ENCODE assay signal across 10 cellular contexts in genomic region chr2:12430036-12430795, GRCh38.
DNase-seq lines count a peak whose midpoint lies in the region; ATAC-seq, FAIRE-seq and TF ChIP-seq lines count a peak whose summit lies in the region.
"Had no signal": no experiment of that assay in that cellular context is flagged by ENCODE, and none has a peak within 500 bp of the region (broad histone marks: within the 10 kb centered on the region; RNA-seq: fewer than 3 reads in every experiment).

No MANE protein-coding gene starts in this region.

- no peaks in the 10 kb centered on the region for H3K9me3 Mint-ChIP-seq in GM23338
- H3K9me3 Mint-ChIP-seq in activated naive CD8-positive, alpha-beta T cell treated with anti-CD3 and anti-CD28 coated beads, Interleukin-2, amount 10 ng/mL, durations not matched to agents 7 days and 5 days: peaks cover 2% of the 10 kb centered on the region
- H3K9me3 Mint-ChIP-seq in Calu3 (ENCODE audit: low read depth, unreplicated experiment): no peaks in the 10 kb centered on the region

- peak; percentile 29 for DNase-seq in AG09309 (ENCODE audit: low read depth)
- no peak for DNase-seq in GM23338 (ENCODE audit: low spot score)
- DNase-seq in activated naive CD8-positive, alpha-beta T cell treated with anti-CD3 and anti-CD28 coated beads, Interleukin-2, amount 10 ng/mL, durations not matched to agents 7 days and 5 days: no peak
- no peak for DNase-seq in kidney
- DNase-seq in Calu3: no peak
- no peak for DNase-seq in NCI-H2227 treated with DMSO at 0.1 percent for 48 hours (lab: John Stamatoyannopoulos, UW)
- no peak for DNase-seq in islet precursor cell
- no peak for DNase-seq in HT-29 (ENCODE audit: low spot score)
- DNase-seq: NCI-H1105, SHP77 had no signal

- no peaks in the 10 kb centered on the region for H3K27me3 ChIP-seq in GM23338 (ENCODE audit: insufficient read depth)

- peak overlapping the region; percentile 80; the same call in 1 of the 2 replicates for H2AFZ ChIP-seq in GM23338

- FAIRE-seq in kidney (lab: Jason Lieb, UNC): no peak

- H3K4me1 ChIP-seq in GM23338 (ENCODE audit: insufficient read depth): peaks cover 24% of the 10 kb centered on the region
- H3K4me1 ChIP-seq in kidney (ENCODE audit: control insufficient read depth in 1 of 2, insufficient read depth in 1 of 2, low read depth in 1 of 2, low read length in 2 of 2): peaks cover 0 to 2% of the 10 kb centered on the region in 2 donors

- TF ChIP-seq CTCF in AG09309 (IDR thresholded peaks at IDR 0.05; ENCODE audit: control insufficient read depth, insufficient read depth, low read depth, low read length, missing control alignments) (no peak), GM23338 (conservative IDR thresholded peaks at IDR 0.05; ENCODE audit: low read depth in 2 of 2) (no peak), kidney (IDR thresholded peaks at IDR 0.05; ENCODE audit: borderline replicate concordance, extremely low read depth, insufficient read depth) (no peak), Calu3 (IDR thresholded peaks at IDR 0.05; ENCODE audit: unreplicated experiment) (no peak)

- no peaks in the 10 kb centered on the region for H3K9me3 ChIP-seq in kidney (ENCODE audit: control insufficient read depth in 1 of 2, low read length in 2 of 2)

- H3K9ac ChIP-seq in kidney (ENCODE audit: low read length in 2 of 2): no peak overlapping the region

- BruUV-seq in Calu3 (replicated peaks; lab: Mats Ljungman, UMichigan): no TSS peak

- no peak overlapping the region for H3K4me2 ChIP-seq in GM23338

- CTCF ChIA-PET in Calu3 (lab: Charles Lee): interaction anchor here (0.7 kb wide), 1 partner anchor 76 kb away, joined by 5 read pairs; no protein-coding TSS in a partner anchor

- H3K27ac Mint-ChIP-seq in GM23338 (peak overlapping the region; percentile 13; the same call in 1 of the 2 replicates), Calu3 (ENCODE audit: unreplicated experiment) (no peak overlapping the region)
- H3K27ac Mint-ChIP-seq in activated naive CD8-positive, alpha-beta T cell treated with anti-CD3 and anti-CD28 coated beads, Interleukin-2, amount 10 ng/mL, durations not matched to agents 7 days and 5 days: peak overlapping the region; percentile 52

- H3K79me2 ChIP-seq in GM23338 (replicated peaks; ENCODE audit: insufficient read depth): no peaks in the 10 kb centered on the region

- H3K27ac ChIP-seq in GM23338 (ENCODE audit: low read depth) (no peak overlapping the region), kidney (ENCODE audit: low read depth in 2 of 2, low read length in 2 of 2) (no peak overlapping the region)

- no peak for ATAC-seq in GM23338
- no peak for ATAC-seq in activated naive CD8-positive, alpha-beta T cell treated with anti-CD3 and anti-CD28 coated beads, Interleukin-2, amount 10 ng/mL, durations not matched to agents 7 days and 5 days (ENCODE audit: low read depth)

- no peaks in the 10 kb centered on the region for H3K9me2 ChIP-seq in GM23338 (ENCODE audit: insufficient read depth)

- H3K27me3 Mint-ChIP-seq in GM23338 (ENCODE audit: insufficient read depth, low read depth, poor library complexity) (peaks cover 2% of the 10 kb centered on the region), Calu3 (ENCODE audit: unreplicated experiment) (no peaks in the 10 kb centered on the region)
- H3K27me3 Mint-ChIP-seq in activated naive CD8-positive, alpha-beta T cell treated with anti-CD3 and anti-CD28 coated beads, Interleukin-2, amount 10 ng/mL, durations not matched to agents 7 days and 5 days: no peaks in the 10 kb centered on the region

- H3K36me3 ChIP-seq in GM23338 (ENCODE audit: insufficient read depth): no peaks in the 10 kb centered on the region
- H3K36me3 ChIP-seq in kidney (ENCODE audit: control insufficient read depth in 1 of 2, insufficient read depth in 2 of 2, low read length in 2 of 2): no peaks in the 10 kb centered on the region

- intact Hi-C loops in kidney (cut with DNase I) (no loop called here), Calu3 (cut with micrococcal nuclease; ENCODE audit: unreplicated experiment) (no loop called here)

- no peaks in the 10 kb centered on the region for H3F3A ChIP-seq in GM23338 (replicated peaks; ENCODE audit: low read depth)

- H3K4me3 ChIP-seq in AG09309 (ENCODE audit: control insufficient read depth, low read depth, low read length): no peak overlapping the region
- no peak overlapping the region for H3K4me3 ChIP-seq in GM23338
- H3K4me3 ChIP-seq in kidney (ENCODE audit: low read length in 2 of 2): peak overlapping the region; percentile 6 to 40

- H4K20me1 ChIP-seq in GM23338 (replicated peaks; ENCODE audit: insufficient read depth): no peaks in the 10 kb centered on the region

- H3K36me3 Mint-ChIP-seq in GM23338 (ENCODE audit: low read depth) (no peaks in the 10 kb centered on the region), Calu3 (ENCODE audit: insufficient read depth, unreplicated experiment) (no peaks in the 10 kb centered on the region)
- no peaks in the 10 kb centered on the region for H3K36me3 Mint-ChIP-seq in activated naive CD8-positive, alpha-beta T cell treated with anti-CD3 and anti-CD28 coated beads, Interleukin-2, amount 10 ng/mL, durations not matched to agents 7 days and 5 days

- H3K4me3 Mint-ChIP-seq in GM23338: no peak overlapping the region
- peak overlapping the region; percentile 56 for H3K4me3 Mint-ChIP-seq in activated naive CD8-positive, alpha-beta T cell treated with anti-CD3 and anti-CD28 coated beads, Interleukin-2, amount 10 ng/mL, durations not matched to agents 7 days and 5 days
- no peak overlapping the region for H3K4me3 Mint-ChIP-seq in Calu3 (ENCODE audit: low read depth, unreplicated experiment)

- POLR2A ChIA-PET in activated naive CD8-positive, alpha-beta T cell treated with anti-CD3 and anti-CD28 coated beads, Interleukin-2, amount 10 ng/mL, durations not matched to agents 7 days and 5 days (lab: Charles Lee): interaction anchor here (0.6 to 1.0 kb wide), 2 partner anchors 286 to 500 kb away, joined by 3 to 5 read pairs; partner anchors contain the start of gene TRIB2

- peaks cover 36% of the 10 kb centered on the region for H3K4me1 Mint-ChIP-seq in GM23338
- peaks cover 8% of the 10 kb centered on the region for H3K4me1 Mint-ChIP-seq in activated naive CD8-positive, alpha-beta T cell treated with anti-CD3 and anti-CD28 coated beads, Interleukin-2, amount 10 ng/mL, durations not matched to agents 7 days and 5 days
- H3K4me1 Mint-ChIP-seq in Calu3 (ENCODE audit: low read depth, unreplicated experiment): no peaks in the 10 kb centered on the region

TF ChIP-seq in GM23338, 12 proteins besides CTCF, POLR2A, EP300 and RAD21:
- TF ChIP-seq ZNF114 (CRISPR knock-in tag; IDR thresholded peaks at IDR 0.05): no peak
- TF ChIP-seq, protein P1, sequence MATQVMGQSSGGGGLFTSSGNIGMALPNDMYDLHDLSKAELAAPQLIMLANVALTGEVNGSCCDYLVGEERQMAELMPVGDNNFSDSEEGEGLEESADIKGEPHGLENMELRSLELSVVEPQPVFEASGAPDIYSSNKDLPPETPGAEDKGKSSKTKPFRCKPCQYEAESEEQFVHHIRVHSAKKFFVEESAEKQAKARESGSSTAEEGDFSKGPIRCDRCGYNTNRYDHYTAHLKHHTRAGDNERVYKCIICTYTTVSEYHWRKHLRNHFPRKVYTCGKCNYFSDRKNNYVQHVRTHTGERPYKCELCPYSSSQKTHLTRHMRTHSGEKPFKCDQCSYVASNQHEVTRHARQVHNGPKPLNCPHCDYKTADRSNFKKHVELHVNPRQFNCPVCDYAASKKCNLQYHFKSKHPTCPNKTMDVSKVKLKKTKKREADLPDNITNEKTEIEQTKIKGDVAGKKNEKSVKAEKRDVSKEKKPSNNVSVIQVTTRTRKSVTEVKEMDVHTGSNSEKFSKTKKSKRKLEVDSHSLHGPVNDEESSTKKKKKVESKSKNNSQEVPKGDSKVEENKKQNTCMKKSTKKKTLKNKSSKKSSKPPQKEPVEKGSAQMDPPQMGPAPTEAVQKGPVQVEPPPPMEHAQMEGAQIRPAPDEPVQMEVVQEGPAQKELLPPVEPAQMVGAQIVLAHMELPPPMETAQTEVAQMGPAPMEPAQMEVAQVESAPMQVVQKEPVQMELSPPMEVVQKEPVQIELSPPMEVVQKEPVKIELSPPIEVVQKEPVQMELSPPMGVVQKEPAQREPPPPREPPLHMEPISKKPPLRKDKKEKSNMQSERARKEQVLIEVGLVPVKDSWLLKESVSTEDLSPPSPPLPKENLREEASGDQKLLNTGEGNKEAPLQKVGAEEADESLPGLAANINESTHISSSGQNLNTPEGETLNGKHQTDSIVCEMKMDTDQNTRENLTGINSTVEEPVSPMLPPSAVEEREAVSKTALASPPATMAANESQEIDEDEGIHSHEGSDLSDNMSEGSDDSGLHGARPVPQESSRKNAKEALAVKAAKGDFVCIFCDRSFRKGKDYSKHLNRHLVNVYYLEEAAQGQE (IDR thresholded peaks at IDR 0.05; ENCODE audit: unreplicated experiment): no peak
- no peak for TF ChIP-seq CREB1 (CRISPR knock-in tag; IDR thresholded peaks at IDR 0.05; ENCODE audit: low read depth)
- no peak for TF ChIP-seq POLR2AphosphoS5 (IDR thresholded peaks at IDR 0.05; ENCODE audit: low read depth)
- no peak for TF ChIP-seq ZNF331 (CRISPR knock-in tag; IDR thresholded peaks at IDR 0.05; ENCODE audit: low read depth)

Comparison
In these comparisons a context has a peak if more than half of its experiments do, and no peak if none do; other contexts are left out.
1. H3K4me3 ChIP-seq: peak in kidney (2 of 2); none in AG09309 (single experiment) and GM23338 (single experiment).